Comparison of ENCODE assay signal across 1 cellular context in genomic region chr7:75485355-75485978, GRCh38.
TF ChIP-seq lines count a peak whose summit lies in the region.
"Not testable (repeated sequence)": the region's sequence is repeated elsewhere in the genome, so short reads cannot be mapped to it uniquely, and the experiment has no call there.

No MANE protein-coding gene starts in this region.

TF ChIP-seq in HepG2, 621 proteins besides CTCF, POLR2A, EP300 and RAD21:
- not testable (repeated sequence) for TF ChIP-seq ZBTB40 (IDR thresholded peaks at IDR 0.05)
- 0 out of 2 replicates have a peak, but pooled peaks have one; percentile 5 for TF ChIP-seq ZBTB40 (CRISPR knock-in tag; IDR thresholded peaks at IDR 0.05)
- peak; percentile 1; the same call in 1 of the 2 replicates for TF ChIP-seq SAP130 (CRISPR knock-in tag; IDR thresholded peaks at IDR 0.05; ENCODE audit: low read depth)
- TF ChIP-seq ZSCAN5A (CRISPR knock-in tag; IDR thresholded peaks at IDR 0.05; ENCODE audit: borderline replicate concordance): 0 out of 2 replicates have a peak, but pooled peaks have one; percentile 1
- 0 out of 2 replicates have a peak, but pooled peaks have one; percentile 14 for TF ChIP-seq ZBTB38 (CRISPR knock-in tag; IDR thresholded peaks at IDR 0.05)
- peak; percentile 72 for TF ChIP-seq ZNF263 (CRISPR knock-in tag; IDR thresholded peaks at IDR 0.05)
- 0 out of 2 replicates have a peak, but pooled peaks have one; percentile 6 for TF ChIP-seq EED (CRISPR knock-in tag; IDR thresholded peaks at IDR 0.05)
- TF ChIP-seq ELF4 (CRISPR knock-in tag; IDR thresholded peaks at IDR 0.05; ENCODE audit: borderline replicate concordance): 0 out of 2 replicates have a peak, but pooled peaks have one; percentile 7
- 0 out of 2 replicates have a peak, but pooled peaks have one; percentile 7 for TF ChIP-seq ZBTB42 (CRISPR knock-in tag; IDR thresholded peaks at IDR 0.05)
- 0 out of 2 replicates have a peak, but pooled peaks have one; percentile 17 for TF ChIP-seq TMF1 (CRISPR knock-in tag; IDR thresholded peaks at IDR 0.05; ENCODE audit: low read depth)
- 0 out of 2 replicates have a peak, but pooled peaks have one; percentile 9 for TF ChIP-seq ZNF556 (CRISPR knock-in tag; IDR thresholded peaks at IDR 0.05; ENCODE audit: borderline replicate concordance)
- TF ChIP-seq ZNF761 (CRISPR knock-in tag; conservative IDR thresholded peaks at IDR 0.05): peak; percentile 8; the same call in 1 of the 2 replicates
- TF ChIP-seq ZNF687 (CRISPR knock-in tag; IDR thresholded peaks at IDR 0.05): peak; percentile 61; the same call in 1 of the 2 replicates
- TF ChIP-seq AKAP8 (CRISPR knock-in tag; IDR thresholded peaks at IDR 0.05): peak; percentile 11; the same call in 1 of the 2 replicates
- peak; percentile 8; the same call in 1 of the 2 replicates for TF ChIP-seq ZBTB3 (CRISPR knock-in tag; IDR thresholded peaks at IDR 0.05; ENCODE audit: borderline replicate concordance, low read depth)
- TF ChIP-seq IRF9 (CRISPR knock-in tag; IDR thresholded peaks at IDR 0.05; ENCODE audit: borderline replicate concordance): 0 out of 2 replicates have a peak, but pooled peaks have one; percentile 32
